In the genomic region with DNA sequence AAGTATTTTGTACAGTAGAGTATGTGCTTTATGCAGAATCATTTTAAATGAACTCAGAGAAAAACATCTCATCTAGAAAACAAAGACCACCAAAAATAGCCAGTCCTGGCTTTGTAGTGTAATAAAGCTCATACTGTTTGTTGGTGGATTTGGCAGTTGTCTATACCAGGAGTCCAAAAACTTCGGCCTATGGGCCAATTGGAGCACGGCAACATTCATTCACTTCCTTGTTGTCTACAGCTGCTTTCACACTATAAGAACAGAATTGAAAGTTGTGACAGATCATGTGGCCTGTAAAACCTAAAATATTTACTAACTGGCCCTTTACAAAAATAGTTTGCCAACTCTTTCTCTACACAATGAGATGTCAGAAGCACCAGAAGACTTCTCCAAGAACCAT, we compare ENCODE assay signal across 21 cellular contexts. TPM values are rescaled to one million over a fixed set of nuclear protein-coding genes. Genes with fewer than 3 reads are reported as not detected.
DNase-seq lines count a peak whose midpoint lies in the region; ATAC-seq and TF ChIP-seq lines count a peak whose summit lies in the region.
"Had no signal": no experiment of that assay in that cellular context is flagged by ENCODE, and none has a peak within 500 bp of the region (broad histone marks: within the 10 kb centered on the region; RNA-seq: fewer than 3 reads in every experiment).

No MANE protein-coding gene starts in this region.

- no peaks in the 10 kb centered on the region for H3K9me3 ChIP-seq in CD4-positive, alpha-beta T cell (ENCODE audit: control insufficient read depth, low read length)
- no peaks in the 10 kb centered on the region for H3K9me3 ChIP-seq in OCI-LY7 (ENCODE audit: low read length)
- H3K9me3 ChIP-seq: body of pancreas, esophagus squamous epithelium, upper lobe of left lung had no signal

- peaks cover 36% of the 10 kb centered on the region for H3K4me1 ChIP-seq in OCI-LY7 (ENCODE audit: insufficient read depth, low read length, poor library complexity, severe bottlenecking)

- no peak overlapping the region for H3K27ac ChIP-seq in CD4-positive, alpha-beta T cell (ENCODE audit: low read depth, low read length)
- no peak overlapping the region for H3K27ac ChIP-seq in OCI-LY7 (ENCODE audit: low read depth, low read length, poor library complexity, severe bottlenecking)
- H3K27ac ChIP-seq: body of pancreas, esophagus squamous epithelium, KMS-11, upper lobe of left lung had no signal

- H3K36me3 ChIP-seq in OCI-LY7 (ENCODE audit: insufficient read depth, low read length): peaks cover 55% of the 10 kb centered on the region
- H3K36me3 ChIP-seq: esophagus squamous epithelium had no signal

- intact Hi-C loops in CD4-positive, alpha-beta T cell (cut with DNase I, micrococcal nuclease): loop anchor here in 1 of 2 experiments (10.0 kb wide), 2 partner anchors 426 to 1516 kb away; a partner anchor contains a TSS
- intact Hi-C loops in OCI-LY7 (cut with micrococcal nuclease; ENCODE audit: unreplicated experiment): no loop called here
- intact Hi-C loops in sciatic nerve (cut with DNase I): no loop called here

- H3K27ac Mint-ChIP-seq in CD4-positive, alpha-beta T cell: no peak overlapping the region
- H3K27ac Mint-ChIP-seq: memory B cell had no signal

- CTCF ChIA-PET in CD4-positive, alpha-beta T cell (lab: Charles Lee): interaction anchor here (1.2 to 1.5 kb wide), 2 partner anchors 8 to 30 kb away, joined by 3 to 6 read pairs; no protein-coding TSS in a partner anchor
- CTCF ChIA-PET in OCI-LY7 (lab: Charles Lee; ENCODE audit: unreplicated experiment): no interaction called here

- no peaks in the 10 kb centered on the region for H3K27me3 ChIP-seq in CD4-positive, alpha-beta T cell (ENCODE audit: control insufficient read depth, insufficient read depth, low read length)
- H3K27me3 ChIP-seq: body of pancreas, esophagus squamous epithelium, upper lobe of left lung had no signal

- no peaks in the 10 kb centered on the region for H3K27me3 Mint-ChIP-seq in CD4-positive, alpha-beta T cell
- H3K27me3 Mint-ChIP-seq: memory B cell had no signal

- no peak for TF ChIP-seq CTCF in CD4-positive, alpha-beta T cell (IDR thresholded peaks at IDR 0.05)
- TF ChIP-seq CTCF in GM12865 (IDR thresholded peaks at IDR 0.05; ENCODE audit: insufficient read depth, low read depth, low read length, missing control alignments) (no peak), OCI-LY7 (conservative IDR thresholded peaks at IDR 0.05; ENCODE audit: low read length) (no peak)

- no peak for DNase-seq in CD4-positive, alpha-beta T cell
- DNase-seq in GM12865 (ENCODE audit: low read depth) (peak; percentile 55), OCI-LY7 (ENCODE audit: low spot score) (no peak), NCI-H2107 treated with DMSO at 0.1 percent for 48 hours (lab: John Stamatoyannopoulos, UW; ENCODE audit: unreplicated experiment) (no peak), KBM-7 (no peak), sciatic nerve (ENCODE audit: low spot score) (no peak), NCI-H146 treated with DMSO at 0.1 percent for 48 hours (lab: John Stamatoyannopoulos, UW; ENCODE audit: unreplicated experiment) (no peak)
- DNase-seq: activated CD4-positive, CD25-positive, alpha-beta regulatory T cell; body of pancreas; COR-L47; esophagus squamous epithelium; NCI-H1092 treated with DMSO at 0.1 percent for 48 hours; NCI-H510A treated with DMSO at 0.1 percent for 48 hours; retina; RPMI8226; stimulated activated CD4-positive, alpha-beta T cell treated with anti-CD3 and anti-CD28 coated beads, Interleukin-12 subunit alpha, Interleukin-12 subunit beta, amount 100 ng/mL, for 4 hours; T-helper 9 cell; upper lobe of left lung had no signal

- no peaks in the 10 kb centered on the region for H3K9me3 Mint-ChIP-seq in CD4-positive, alpha-beta T cell
- H3K9me3 Mint-ChIP-seq: memory B cell had no signal

- H2AFZ ChIP-seq in OCI-LY7 (ENCODE audit: low read length): no peak overlapping the region

- H3K4me1 Mint-ChIP-seq in CD4-positive, alpha-beta T cell (ENCODE audit: low read depth): peaks cover 66% of the 10 kb centered on the region

- peak overlapping the region; percentile 95; the same call in 1 of the 2 replicates for H3K4me2 ChIP-seq in OCI-LY7 (ENCODE audit: low read length)
- H3K4me2 ChIP-seq: KMS-11 had no signal

- no peaks in the 10 kb centered on the region for H3K9me2 ChIP-seq in OCI-LY7 (ENCODE audit: insufficient read depth, low read length)

- peaks cover 49% of the 10 kb centered on the region for H3K36me3 Mint-ChIP-seq in CD4-positive, alpha-beta T cell (ENCODE audit: low read depth)

- POLR2A ChIA-PET in CD4-positive, alpha-beta T cell (lab: Charles Lee): interaction anchor here (0.7 to 1.2 kb wide), 2 partner anchors 9 to 669 kb away, joined by 4 to 5 read pairs; no protein-coding TSS in a partner anchor
- POLR2A ChIA-PET in OCI-LY7 (lab: Charles Lee): interaction anchor here (0.5 to 3.0 kb wide), 7 partner anchors 8 to 800 kb away, joined by 3 to 16 read pairs (median 3); no protein-coding TSS in a partner anchor

- H4K20me1 ChIP-seq in OCI-LY7 (ENCODE audit: insufficient read depth, low read length): peaks cover 44% of the 10 kb centered on the region

- peaks cover 100% of the 10 kb centered on the region for H3K79me2 ChIP-seq in OCI-LY7 (ENCODE audit: insufficient read depth, low read depth, low read length)

- H3K4me3 Mint-ChIP-seq in CD4-positive, alpha-beta T cell: peak overlapping the region; percentile 26
- H3K4me3 Mint-ChIP-seq: memory B cell had no signal

- no TSS peak for BruUV-seq in OCI-LY7 (replicated peaks; lab: Mats Ljungman, UMichigan)

- ATAC-seq in CD4-positive, alpha-beta T cell (ENCODE audit: poor library complexity): no peak
- ATAC-seq in HG02610 (IDR thresholded peaks at IDR 0.05; ENCODE audit: unreplicated experiment): peak; percentile 33
- ATAC-seq in sciatic nerve: no peak
- ATAC-seq: body of pancreas had no signal

- in situ Hi-C loops in KBM-7 (cut with MboI; ENCODE audit: low pct_unique_long_range_greater_than_20kb, low sequenced_read_pairs): no loop called here

- peak overlapping the region; percentile 66; the same call in 1 of the 2 replicates for H3K4me3 ChIP-seq in GM12865 (ENCODE audit: low read depth, low read length)
- no peak overlapping the region for H3K4me3 ChIP-seq in OCI-LY7 (ENCODE audit: low read depth, low read length, poor library complexity, severe bottlenecking)
- H3K4me3 ChIP-seq: body of pancreas, esophagus squamous epithelium, upper lobe of left lung had no signal

RNA-seq across cellular contexts. Expression of a gene that starts 5.3 kb away (rescaled TPM):
- 100 to 1,000 TPM; 128 to 140 TPM for total RNA-seq in CD4-positive, alpha-beta T cell
- 58.8 and 97.7 TPM in 2 replicates for total RNA-seq in OCI-LY7 (2014; rRNA removed; shearing (Covaris generic))
- total RNA-seq in OCI-LY7 (2022) (97.3 and 102 TPM in 2 replicates), sciatic nerve (85.0 TPM)
